1 cellular context compared by ENCODE assay signal in the genomic region with DNA sequence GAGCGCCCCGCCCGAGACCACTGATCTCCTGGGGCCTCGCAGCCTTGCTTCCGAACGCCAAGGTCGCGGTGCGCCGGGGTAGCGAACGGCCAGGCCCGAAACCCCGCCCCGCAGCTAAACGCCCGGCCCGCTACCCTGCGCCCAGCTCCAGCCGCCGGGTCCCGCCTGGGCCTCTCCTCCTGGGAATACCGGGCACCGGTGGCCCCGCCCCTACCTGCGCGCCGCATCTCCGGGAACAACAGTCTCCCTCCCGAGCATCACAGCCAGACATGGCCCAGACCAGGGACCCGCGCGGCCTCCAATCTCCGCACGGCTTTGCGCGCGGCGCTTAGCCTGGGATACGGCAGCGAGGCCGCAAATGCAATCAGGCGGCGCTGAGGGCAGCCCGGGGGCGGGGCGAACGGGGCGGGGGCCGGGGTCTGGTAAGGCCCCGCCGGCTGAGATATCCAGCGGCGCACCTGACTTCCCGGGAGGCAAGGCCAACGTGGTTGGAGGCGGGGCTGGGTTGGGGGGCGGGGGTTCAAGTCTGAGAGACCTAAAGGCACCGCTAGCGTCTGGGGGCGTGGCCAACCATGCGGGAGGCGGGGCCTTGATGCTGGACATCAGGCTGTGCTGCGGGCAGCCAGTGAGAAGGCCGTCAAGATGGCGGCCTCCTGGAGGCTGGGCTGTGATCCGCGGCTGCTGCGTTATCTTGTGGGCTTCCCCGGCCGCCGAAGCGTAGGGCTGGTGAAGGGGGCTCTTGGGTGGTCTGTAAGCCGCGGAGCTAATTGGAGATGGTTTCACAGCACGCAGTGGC.
TF ChIP-seq lines count a peak whose summit lies in the region.

A gene with protein sequence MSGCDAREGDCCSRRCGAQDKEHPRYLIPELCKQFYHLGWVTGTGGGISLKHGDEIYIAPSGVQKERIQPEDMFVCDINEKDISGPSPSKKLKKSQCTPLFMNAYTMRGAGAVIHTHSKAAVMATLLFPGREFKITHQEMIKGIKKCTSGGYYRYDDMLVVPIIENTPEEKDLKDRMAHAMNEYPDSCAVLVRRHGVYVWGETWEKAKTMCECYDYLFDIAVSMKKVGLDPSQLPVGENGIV (minus strand): TSS at position 366 of the 796 bp plus-strand sequence. CDS start 95 bp downstream, at position 271.
PDHX (plus strand) TSS at position 605 of the 796 bp plus-strand sequence; CDS start at position 643, 38 bp downstream.

TF ChIP-seq in HepG2, 621 proteins besides CTCF, POLR2A, EP300 and RAD21 (continued from another document and continues in another):
- TF ChIP-seq, protein P1, sequence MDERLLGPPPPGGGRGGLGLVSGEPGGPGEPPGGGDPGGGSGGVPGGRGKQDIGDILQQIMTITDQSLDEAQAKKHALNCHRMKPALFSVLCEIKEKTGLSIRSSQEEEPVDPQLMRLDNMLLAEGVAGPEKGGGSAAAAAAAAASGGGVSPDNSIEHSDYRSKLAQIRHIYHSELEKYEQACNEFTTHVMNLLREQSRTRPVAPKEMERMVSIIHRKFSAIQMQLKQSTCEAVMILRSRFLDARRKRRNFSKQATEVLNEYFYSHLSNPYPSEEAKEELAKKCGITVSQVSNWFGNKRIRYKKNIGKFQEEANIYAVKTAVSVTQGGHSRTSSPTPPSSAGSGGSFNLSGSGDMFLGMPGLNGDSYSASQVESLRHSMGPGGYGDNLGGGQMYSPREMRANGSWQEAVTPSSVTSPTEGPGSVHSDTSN (CRISPR knock-in tag; IDR thresholded peaks at IDR 0.05) = no peak
- TF ChIP-seq TBL1XR1 (IDR thresholded peaks at IDR 0.05; ENCODE audit: borderline replicate concordance, low read length, partially characterized antibody) (no peak), ONECUT2 (CRISPR knock-in tag; IDR thresholded peaks at IDR 0.05) (no peak), TARDBP (CRISPR knock-in tag; IDR thresholded peaks at IDR 0.05) (peak; percentile 74), ELF1 (CRISPR knock-in tag; IDR thresholded peaks at IDR 0.05) (peak; percentile 52), KDM6A (CRISPR knock-in tag; IDR thresholded peaks at IDR 0.05; ENCODE audit: low read depth) (no peak), THYN1 (CRISPR knock-in tag; IDR thresholded peaks at IDR 0.05; ENCODE audit: borderline replicate concordance, low read depth) (no peak), ZNF280B (CRISPR knock-in tag; IDR thresholded peaks at IDR 0.05; ENCODE audit: borderline replicate concordance) (peak; percentile 2; the same call in 1 of the 2 replicates), ZNF574 (CRISPR knock-in tag; IDR thresholded peaks at IDR 0.05) (peak; percentile 69; the same call in 1 of the 2 replicates), MXI1 (IDR thresholded peaks at IDR 0.05; ENCODE audit: borderline replicate concordance, low read depth, low read length) (peak; percentile 27; the same call in 1 of the 3 replicates), JUN (CRISPR knock-in tag; IDR thresholded peaks at IDR 0.05) (no peak), ZNF781 (CRISPR knock-in tag; IDR thresholded peaks at IDR 0.05; ENCODE audit: borderline replicate concordance, not compliant biosample characterization) (no peak), ZNF737 (CRISPR knock-in tag; IDR thresholded peaks at IDR 0.05; ENCODE audit: borderline replicate concordance) (no peak), ZNF256 (CRISPR knock-in tag; conservative IDR thresholded peaks at IDR 0.05) (no peak), SIN3A (IDR thresholded peaks at IDR 0.05; ENCODE audit: borderline replicate concordance, low read depth, low read length) (peak; percentile 52; the same call in 1 of the 2 replicates), ARNT2 (CRISPR knock-in tag; IDR thresholded peaks at IDR 0.05; ENCODE audit: low read depth) (peak; percentile 6; the same call in 1 of the 2 replicates), FOXO1 (CRISPR knock-in tag; IDR thresholded peaks at IDR 0.05) (no peak; the same call in 1 of the 2 replicates), RCOR2 (CRISPR knock-in tag; IDR thresholded peaks at IDR 0.05) (peak; percentile 37; the same call in 1 of the 2 replicates), HIC2 (CRISPR knock-in tag; IDR thresholded peaks at IDR 0.05; ENCODE audit: low read depth) (no peak), RFX1 (IDR thresholded peaks at IDR 0.05) (no peak), PRMT3 (CRISPR knock-in tag; IDR thresholded peaks at IDR 0.05; ENCODE audit: borderline replicate concordance, low read depth) (0 out of 2 replicates have a peak, but pooled peaks have one; percentile 20), SMAD1 (CRISPR knock-in tag; IDR thresholded peaks at IDR 0.05; ENCODE audit: borderline replicate concordance, low read depth) (no peak), ZNF235 (CRISPR knock-in tag; IDR thresholded peaks at IDR 0.05; ENCODE audit: borderline replicate concordance) (no peak), ZNF780A (CRISPR knock-in tag; IDR thresholded peaks at IDR 0.05) (peak; percentile 23; the same call in 1 of the 2 replicates), FOXM1 (CRISPR knock-in tag; IDR thresholded peaks at IDR 0.05) (no peak), FLYWCH1 (CRISPR knock-in tag; IDR thresholded peaks at IDR 0.05) (no peak), TFDP1 (CRISPR knock-in tag; IDR thresholded peaks at IDR 0.05; ENCODE audit: borderline replicate concordance) (peak; percentile 58; the same call in 1 of the 2 replicates), ZNF12 (CRISPR knock-in tag; IDR thresholded peaks at IDR 0.05) (no peak), AGO2 (optimal IDR thresholded peaks at IDR 0.05; ENCODE audit: low read depth, low read length) (peak; percentile 57), ZNF878 (CRISPR knock-in tag; IDR thresholded peaks at IDR 0.05) (peak; percentile 93; the same call in 1 of the 2 replicates), ZFP36L2 (CRISPR knock-in tag; IDR thresholded peaks at IDR 0.05) (no peak)
- TF ChIP-seq, protein P2, sequence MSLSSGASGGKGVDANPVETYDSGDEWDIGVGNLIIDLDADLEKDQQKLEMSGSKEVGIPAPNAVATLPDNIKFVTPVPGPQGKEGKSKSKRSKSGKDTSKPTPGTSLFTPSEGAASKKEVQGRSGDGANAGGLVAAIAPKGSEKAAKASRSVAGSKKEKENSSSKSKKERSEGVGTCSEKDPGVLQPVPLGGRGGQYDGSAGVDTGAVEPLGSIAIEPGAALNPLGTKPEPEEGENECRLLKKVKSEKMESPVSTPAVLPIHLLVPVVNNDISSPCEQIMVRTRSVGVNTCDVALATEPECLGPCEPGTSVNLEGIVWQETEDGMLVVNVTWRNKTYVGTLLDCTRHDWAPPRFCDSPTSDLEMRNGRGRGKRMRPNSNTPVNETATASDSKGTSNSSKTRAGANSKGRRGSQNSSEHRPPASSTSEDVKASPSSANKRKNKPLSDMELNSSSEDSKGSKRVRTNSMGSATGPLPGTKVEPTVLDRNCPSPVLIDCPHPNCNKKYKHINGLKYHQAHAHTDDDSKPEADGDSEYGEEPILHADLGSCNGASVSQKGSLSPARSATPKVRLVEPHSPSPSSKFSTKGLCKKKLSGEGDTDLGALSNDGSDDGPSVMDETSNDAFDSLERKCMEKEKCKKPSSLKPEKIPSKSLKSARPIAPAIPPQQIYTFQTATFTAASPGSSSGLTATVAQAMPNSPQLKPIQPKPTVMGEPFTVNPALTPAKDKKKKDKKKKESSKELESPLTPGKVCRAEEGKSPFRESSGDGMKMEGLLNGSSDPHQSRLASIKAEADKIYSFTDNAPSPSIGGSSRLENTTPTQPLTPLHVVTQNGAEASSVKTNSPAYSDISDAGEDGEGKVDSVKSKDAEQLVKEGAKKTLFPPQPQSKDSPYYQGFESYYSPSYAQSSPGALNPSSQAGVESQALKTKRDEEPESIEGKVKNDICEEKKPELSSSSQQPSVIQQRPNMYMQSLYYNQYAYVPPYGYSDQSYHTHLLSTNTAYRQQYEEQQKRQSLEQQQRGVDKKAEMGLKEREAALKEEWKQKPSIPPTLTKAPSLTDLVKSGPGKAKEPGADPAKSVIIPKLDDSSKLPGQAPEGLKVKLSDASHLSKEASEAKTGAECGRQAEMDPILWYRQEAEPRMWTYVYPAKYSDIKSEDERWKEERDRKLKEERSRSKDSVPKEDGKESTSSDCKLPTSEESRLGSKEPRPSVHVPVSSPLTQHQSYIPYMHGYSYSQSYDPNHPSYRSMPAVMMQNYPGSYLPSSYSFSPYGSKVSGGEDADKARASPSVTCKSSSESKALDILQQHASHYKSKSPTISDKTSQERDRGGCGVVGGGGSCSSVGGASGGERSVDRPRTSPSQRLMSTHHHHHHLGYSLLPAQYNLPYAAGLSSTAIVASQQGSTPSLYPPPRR (CRISPR knock-in tag; IDR thresholded peaks at IDR 0.05; ENCODE audit: borderline replicate concordance) = 0 out of 2 replicates have a peak, but pooled peaks have one; percentile 57
- TF ChIP-seq, protein P3, sequence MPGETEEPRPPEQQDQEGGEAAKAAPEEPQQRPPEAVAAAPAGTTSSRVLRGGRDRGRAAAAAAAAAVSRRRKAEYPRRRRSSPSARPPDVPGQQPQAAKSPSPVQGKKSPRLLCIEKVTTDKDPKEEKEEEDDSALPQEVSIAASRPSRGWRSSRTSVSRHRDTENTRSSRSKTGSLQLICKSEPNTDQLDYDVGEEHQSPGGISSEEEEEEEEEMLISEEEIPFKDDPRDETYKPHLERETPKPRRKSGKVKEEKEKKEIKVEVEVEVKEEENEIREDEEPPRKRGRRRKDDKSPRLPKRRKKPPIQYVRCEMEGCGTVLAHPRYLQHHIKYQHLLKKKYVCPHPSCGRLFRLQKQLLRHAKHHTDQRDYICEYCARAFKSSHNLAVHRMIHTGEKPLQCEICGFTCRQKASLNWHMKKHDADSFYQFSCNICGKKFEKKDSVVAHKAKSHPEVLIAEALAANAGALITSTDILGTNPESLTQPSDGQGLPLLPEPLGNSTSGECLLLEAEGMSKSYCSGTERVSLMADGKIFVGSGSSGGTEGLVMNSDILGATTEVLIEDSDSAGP (CRISPR knock-in tag; IDR thresholded peaks at IDR 0.05; ENCODE audit: borderline replicate concordance) = peak; percentile 75; the same call in 1 of the 2 replicates
- TF ChIP-seq, protein P4, sequence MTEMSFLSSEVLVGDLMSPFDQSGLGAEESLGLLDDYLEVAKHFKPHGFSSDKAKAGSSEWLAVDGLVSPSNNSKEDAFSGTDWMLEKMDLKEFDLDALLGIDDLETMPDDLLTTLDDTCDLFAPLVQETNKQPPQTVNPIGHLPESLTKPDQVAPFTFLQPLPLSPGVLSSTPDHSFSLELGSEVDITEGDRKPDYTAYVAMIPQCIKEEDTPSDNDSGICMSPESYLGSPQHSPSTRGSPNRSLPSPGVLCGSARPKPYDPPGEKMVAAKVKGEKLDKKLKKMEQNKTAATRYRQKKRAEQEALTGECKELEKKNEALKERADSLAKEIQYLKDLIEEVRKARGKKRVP (CRISPR knock-in tag; IDR thresholded peaks at IDR 0.05) = no peak
- TF ChIP-seq, protein P5, sequence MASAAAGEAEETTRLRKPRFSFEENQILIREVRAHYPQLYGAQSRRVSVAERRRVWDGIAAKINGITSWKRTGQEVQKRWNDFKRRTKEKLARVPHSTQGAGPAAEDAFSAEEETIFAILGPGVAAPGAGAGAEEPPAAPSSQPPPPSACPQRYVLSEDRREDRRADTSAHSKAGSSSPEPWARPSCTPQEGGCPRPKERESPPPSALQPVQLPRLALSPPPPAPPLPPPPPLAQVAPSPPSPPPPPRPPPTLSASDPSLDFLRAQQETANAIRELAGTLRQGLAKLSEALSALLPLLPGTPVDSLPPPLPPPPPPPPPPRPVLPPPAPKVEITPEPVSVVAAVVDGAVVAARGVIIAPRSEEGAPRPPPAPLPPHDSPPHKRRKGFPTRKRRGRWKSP (CRISPR knock-in tag; IDR thresholded peaks at IDR 0.05) = peak; percentile 88; the same call in 1 of the 2 replicates
